In the genomic region with DNA sequence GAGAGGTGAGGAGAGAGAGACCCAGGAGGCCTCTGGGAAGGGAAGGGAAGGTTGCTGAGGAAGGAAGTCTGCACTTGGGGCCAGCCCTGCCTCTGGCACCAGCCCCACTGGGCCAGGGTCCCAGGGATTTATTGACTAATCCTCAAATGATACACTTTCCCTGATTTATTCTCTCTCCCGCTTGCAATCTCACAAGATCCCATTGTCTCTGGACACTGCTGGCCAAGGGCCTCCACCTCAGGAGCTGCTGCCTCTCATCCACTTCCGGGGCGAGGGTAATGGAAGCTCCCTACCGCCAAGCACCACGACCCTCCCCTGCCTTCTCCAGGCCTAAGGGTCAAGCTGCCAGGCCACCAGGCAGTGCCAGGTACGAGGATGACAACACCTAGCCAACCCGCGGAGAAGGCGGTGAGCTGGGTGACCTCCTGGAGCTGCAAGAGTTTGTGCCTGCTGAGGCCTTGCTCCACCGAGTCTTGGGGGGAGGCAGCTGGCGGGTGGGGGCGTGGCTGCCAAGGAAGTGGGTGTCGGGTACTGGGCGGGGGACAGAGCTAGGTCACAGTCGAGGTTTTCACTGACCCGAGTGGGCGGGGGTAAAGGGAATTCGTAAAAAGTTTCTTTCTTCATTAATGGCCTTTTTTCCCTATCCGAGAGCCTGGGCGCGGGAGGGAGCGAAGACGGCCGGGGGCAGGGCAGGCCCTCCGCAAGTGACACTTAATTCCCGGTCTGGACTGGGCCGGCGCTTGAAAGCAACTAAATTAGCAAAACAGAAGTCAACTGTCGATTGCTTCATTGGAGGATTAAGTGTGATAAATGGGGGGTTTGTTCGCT, we compare ENCODE assay signal across 1 cellular context.
TF ChIP-seq lines count a peak whose summit lies in the region.

No MANE protein-coding gene starts in this region.

TF ChIP-seq in HepG2, 621 proteins besides CTCF, POLR2A, EP300 and RAD21 (continued from another document and continues in another):
- TF ChIP-seq ZNF614 (CRISPR knock-in tag; IDR thresholded peaks at IDR 0.05; ENCODE audit: borderline replicate concordance) (peak; percentile 34; the same call in 1 of the 2 replicates), ZFYVE20 (CRISPR knock-in tag; IDR thresholded peaks at IDR 0.05; ENCODE audit: borderline replicate concordance, low read depth) (0 out of 2 replicates have a peak, but pooled peaks have one; percentile 73), ZSCAN31 (CRISPR knock-in tag; IDR thresholded peaks at IDR 0.05; ENCODE audit: low read depth) (no peak), ZNF33B (CRISPR knock-in tag; IDR thresholded peaks at IDR 0.05) (no peak), ZNF251 (CRISPR knock-in tag; IDR thresholded peaks at IDR 0.05) (no peak), ZNF773 (CRISPR knock-in tag; IDR thresholded peaks at IDR 0.05; ENCODE audit: borderline replicate concordance) (no peak), ZNF724P (CRISPR knock-in tag; IDR thresholded peaks at IDR 0.05; ENCODE audit: borderline replicate concordance) (peak; percentile 14; the same call in 1 of the 2 replicates), FOXK1 (CRISPR knock-in tag; IDR thresholded peaks at IDR 0.05; ENCODE audit: borderline replicate concordance, low read depth) (no peak), KAT2B (IDR thresholded peaks at IDR 0.05; ENCODE audit: borderline replicate concordance, low read depth, low read length) (no peak), NR2F6 (IDR thresholded peaks at IDR 0.05) (no peak), NR2F6 (CRISPR knock-in tag; IDR thresholded peaks at IDR 0.05) (no peak), ZNF775 (CRISPR knock-in tag; IDR thresholded peaks at IDR 0.05; ENCODE audit: borderline replicate concordance) (0 out of 2 replicates have a peak, but pooled peaks have one; percentile 52), ZNF225 (CRISPR knock-in tag; IDR thresholded peaks at IDR 0.05) (no peak), SNAI1 (CRISPR knock-in tag; IDR thresholded peaks at IDR 0.05; ENCODE audit: borderline replicate concordance) (no peak), ONECUT2 (CRISPR knock-in tag; IDR thresholded peaks at IDR 0.05) (no peak), GLI4 (CRISPR knock-in tag; IDR thresholded peaks at IDR 0.05; ENCODE audit: borderline replicate concordance) (no peak; the same call in 1 of the 2 replicates), HNF4G (IDR thresholded peaks at IDR 0.05; ENCODE audit: borderline replicate concordance, low read depth, low read length) (no peak), HNF4G (CRISPR knock-in tag; IDR thresholded peaks at IDR 0.05; ENCODE audit: borderline replicate concordance, low read depth) (no peak), EHMT2 (IDR thresholded peaks at IDR 0.05; ENCODE audit: borderline replicate concordance, low read depth, low read length) (no peak), ZSCAN25 (CRISPR knock-in tag; IDR thresholded peaks at IDR 0.05) (0 out of 2 replicates have a peak, but pooled peaks have one; percentile 38), NFKB2 (CRISPR knock-in tag; IDR thresholded peaks at IDR 0.05; ENCODE audit: borderline replicate concordance) (no peak; the same call in 1 of the 2 replicates), HNRNPH1 (optimal IDR thresholded peaks at IDR 0.05; ENCODE audit: low read depth, low read length) (no peak), TAF1 (CRISPR knock-in tag; IDR thresholded peaks at IDR 0.05) (peak; percentile 47; the same call in 1 of the 2 replicates)
- TF ChIP-seq, protein P1, sequence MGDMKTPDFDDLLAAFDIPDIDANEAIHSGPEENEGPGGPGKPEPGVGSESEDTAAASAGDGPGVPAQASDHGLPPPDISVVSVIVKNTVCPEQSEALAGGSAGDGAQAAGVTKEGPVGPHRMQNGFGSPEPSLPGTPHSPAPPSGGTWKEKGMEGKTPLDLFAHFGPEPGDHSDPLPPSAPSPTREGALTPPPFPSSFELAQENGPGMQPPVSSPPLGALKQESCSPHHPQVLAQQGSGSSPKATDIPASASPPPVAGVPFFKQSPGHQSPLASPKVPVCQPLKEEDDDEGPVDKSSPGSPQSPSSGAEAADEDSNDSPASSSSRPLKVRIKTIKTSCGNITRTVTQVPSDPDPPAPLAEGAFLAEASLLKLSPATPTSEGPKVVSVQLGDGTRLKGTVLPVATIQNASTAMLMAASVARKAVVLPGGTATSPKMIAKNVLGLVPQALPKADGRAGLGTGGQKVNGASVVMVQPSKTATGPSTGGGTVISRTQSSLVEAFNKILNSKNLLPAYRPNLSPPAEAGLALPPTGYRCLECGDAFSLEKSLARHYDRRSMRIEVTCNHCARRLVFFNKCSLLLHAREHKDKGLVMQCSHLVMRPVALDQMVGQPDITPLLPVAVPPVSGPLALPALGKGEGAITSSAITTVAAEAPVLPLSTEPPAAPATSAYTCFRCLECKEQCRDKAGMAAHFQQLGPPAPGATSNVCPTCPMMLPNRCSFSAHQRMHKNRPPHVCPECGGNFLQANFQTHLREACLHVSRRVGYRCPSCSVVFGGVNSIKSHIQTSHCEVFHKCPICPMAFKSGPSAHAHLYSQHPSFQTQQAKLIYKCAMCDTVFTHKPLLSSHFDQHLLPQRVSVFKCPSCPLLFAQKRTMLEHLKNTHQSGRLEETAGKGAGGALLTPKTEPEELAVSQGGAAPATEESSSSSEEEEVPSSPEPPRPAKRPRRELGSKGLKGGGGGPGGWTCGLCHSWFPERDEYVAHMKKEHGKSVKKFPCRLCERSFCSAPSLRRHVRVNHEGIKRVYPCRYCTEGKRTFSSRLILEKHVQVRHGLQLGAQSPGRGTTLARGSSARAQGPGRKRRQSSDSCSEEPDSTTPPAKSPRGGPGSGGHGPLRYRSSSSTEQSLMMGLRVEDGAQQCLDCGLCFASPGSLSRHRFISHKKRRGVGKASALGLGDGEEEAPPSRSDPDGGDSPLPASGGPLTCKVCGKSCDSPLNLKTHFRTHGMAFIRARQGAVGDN (CRISPR knock-in tag; IDR thresholded peaks at IDR 0.05), result peak; percentile 97
- TF ChIP-seq, protein P2, sequence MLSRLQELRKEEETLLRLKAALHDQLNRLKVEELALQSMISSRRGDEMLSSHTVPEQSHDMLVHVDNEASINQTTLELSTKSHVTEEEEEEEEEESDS (CRISPR knock-in tag; IDR thresholded peaks at IDR 0.05; ENCODE audit: borderline replicate concordance), result no peak
- TF ChIP-seq, protein P3, sequence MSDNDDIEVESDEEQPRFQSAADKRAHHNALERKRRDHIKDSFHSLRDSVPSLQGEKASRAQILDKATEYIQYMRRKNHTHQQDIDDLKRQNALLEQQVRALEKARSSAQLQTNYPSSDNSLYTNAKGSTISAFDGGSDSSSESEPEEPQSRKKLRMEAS (IDR thresholded peaks at IDR 0.05), result peak; percentile 45
- TF ChIP-seq, protein P4, sequence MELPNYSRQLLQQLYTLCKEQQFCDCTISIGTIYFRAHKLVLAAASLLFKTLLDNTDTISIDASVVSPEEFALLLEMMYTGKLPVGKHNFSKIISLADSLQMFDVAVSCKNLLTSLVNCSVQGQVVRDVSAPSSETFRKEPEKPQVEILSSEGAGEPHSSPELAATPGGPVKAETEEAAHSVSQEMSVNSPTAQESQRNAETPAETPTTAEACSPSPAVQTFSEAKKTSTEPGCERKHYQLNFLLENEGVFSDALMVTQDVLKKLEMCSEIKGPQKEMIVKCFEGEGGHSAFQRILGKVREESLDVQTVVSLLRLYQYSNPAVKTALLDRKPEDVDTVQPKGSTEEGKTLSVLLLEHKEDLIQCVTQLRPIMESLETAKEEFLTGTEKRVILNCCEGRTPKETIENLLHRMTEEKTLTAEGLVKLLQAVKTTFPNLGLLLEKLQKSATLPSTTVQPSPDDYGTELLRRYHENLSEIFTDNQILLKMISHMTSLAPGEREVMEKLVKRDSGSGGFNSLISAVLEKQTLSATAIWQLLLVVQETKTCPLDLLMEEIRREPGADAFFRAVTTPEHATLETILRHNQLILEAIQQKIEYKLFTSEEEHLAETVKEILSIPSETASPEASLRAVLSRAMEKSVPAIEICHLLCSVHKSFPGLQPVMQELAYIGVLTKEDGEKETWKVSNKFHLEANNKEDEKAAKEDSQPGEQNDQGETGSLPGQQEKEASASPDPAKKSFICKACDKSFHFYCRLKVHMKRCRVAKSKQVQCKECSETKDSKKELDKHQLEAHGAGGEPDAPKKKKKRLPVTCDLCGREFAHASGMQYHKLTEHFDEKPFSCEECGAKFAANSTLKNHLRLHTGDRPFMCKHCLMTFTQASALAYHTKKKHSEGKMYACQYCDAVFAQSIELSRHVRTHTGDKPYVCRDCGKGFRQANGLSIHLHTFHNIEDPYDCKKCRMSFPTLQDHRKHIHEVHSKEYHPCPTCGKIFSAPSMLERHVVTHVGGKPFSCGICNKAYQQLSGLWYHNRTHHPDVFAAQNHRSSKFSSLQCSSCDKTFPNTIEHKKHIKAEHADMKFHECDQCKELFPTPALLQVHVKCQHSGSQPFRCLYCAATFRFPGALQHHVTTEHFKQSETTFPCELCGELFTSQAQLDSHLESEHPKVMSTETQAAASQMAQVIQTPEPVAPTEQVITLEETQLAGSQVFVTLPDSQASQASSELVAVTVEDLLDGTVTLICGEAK (IDR thresholded peaks at IDR 0.05), result no peak
- TF ChIP-seq, protein P4 (CRISPR knock-in tag; IDR thresholded peaks at IDR 0.05), result no peak
- TF ChIP-seq, protein P5, sequence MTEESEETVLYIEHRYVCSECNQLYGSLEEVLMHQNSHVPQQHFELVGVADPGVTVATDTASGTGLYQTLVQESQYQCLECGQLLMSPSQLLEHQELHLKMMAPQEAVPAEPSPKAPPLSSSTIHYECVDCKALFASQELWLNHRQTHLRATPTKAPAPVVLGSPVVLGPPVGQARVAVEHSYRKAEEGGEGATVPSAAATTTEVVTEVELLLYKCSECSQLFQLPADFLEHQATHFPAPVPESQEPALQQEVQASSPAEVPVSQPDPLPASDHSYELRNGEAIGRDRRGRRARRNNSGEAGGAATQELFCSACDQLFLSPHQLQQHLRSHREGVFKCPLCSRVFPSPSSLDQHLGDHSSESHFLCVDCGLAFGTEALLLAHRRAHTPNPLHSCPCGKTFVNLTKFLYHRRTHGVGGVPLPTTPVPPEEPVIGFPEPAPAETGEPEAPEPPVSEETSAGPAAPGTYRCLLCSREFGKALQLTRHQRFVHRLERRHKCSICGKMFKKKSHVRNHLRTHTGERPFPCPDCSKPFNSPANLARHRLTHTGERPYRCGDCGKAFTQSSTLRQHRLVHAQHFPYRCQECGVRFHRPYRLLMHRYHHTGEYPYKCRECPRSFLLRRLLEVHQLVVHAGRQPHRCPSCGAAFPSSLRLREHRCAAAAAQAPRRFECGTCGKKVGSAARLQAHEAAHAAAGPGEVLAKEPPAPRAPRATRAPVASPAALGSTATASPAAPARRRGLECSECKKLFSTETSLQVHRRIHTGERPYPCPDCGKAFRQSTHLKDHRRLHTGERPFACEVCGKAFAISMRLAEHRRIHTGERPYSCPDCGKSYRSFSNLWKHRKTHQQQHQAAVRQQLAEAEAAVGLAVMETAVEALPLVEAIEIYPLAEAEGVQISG (CRISPR knock-in tag; IDR thresholded peaks at IDR 0.05), result peak; percentile 44
- TF ChIP-seq, protein P6, sequence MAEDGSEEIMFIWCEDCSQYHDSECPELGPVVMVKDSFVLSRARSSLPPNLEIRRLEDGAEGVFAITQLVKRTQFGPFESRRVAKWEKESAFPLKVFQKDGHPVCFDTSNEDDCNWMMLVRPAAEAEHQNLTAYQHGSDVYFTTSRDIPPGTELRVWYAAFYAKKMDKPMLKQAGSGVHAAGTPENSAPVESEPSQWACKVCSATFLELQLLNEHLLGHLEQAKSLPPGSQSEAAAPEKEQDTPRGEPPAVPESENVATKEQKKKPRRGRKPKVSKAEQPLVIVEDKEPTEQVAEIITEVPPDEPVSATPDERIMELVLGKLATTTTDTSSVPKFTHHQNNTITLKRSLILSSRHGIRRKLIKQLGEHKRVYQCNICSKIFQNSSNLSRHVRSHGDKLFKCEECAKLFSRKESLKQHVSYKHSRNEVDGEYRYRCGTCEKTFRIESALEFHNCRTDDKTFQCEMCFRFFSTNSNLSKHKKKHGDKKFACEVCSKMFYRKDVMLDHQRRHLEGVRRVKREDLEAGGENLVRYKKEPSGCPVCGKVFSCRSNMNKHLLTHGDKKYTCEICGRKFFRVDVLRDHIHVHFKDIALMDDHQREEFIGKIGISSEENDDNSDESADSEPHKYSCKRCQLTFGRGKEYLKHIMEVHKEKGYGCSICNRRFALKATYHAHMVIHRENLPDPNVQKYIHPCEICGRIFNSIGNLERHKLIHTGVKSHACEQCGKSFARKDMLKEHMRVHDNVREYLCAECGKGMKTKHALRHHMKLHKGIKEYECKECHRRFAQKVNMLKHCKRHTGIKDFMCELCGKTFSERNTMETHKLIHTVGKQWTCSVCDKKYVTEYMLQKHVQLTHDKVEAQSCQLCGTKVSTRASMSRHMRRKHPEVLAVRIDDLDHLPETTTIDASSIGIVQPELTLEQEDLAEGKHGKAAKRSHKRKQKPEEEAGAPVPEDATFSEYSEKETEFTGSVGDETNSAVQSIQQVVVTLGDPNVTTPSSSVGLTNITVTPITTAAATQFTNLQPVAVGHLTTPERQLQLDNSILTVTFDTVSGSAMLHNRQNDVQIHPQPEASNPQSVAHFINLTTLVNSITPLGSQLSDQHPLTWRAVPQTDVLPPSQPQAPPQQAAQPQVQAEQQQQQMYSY (CRISPR knock-in tag; IDR thresholded peaks at IDR 0.05), result peak; percentile 67
- TF ChIP-seq, protein P7, sequence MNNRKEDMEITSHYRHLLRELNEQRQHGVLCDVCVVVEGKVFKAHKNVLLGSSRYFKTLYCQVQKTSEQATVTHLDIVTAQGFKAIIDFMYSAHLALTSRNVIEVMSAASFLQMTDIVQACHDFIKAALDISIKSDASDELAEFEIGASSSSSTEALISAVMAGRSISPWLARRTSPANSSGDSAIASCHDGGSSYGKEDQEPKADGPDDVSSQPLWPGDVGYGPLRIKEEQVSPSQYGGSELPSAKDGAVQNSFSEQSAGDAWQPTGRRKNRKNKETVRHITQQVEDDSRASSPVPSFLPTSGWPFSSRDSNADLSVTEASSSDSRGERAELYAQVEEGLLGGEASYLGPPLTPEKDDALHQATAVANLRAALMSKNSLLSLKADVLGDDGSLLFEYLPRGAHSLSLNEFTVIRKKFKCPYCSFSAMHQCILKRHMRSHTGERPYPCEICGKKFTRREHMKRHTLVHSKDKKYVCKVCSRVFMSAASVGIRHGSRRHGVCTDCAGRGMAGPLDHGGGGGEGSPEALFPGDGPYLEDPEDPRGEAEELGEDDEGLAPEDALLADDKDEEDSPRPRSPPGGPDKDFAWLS (CRISPR knock-in tag; IDR thresholded peaks at IDR 0.05; ENCODE audit: borderline replicate concordance), result no peak
